In the genomic region with DNA sequence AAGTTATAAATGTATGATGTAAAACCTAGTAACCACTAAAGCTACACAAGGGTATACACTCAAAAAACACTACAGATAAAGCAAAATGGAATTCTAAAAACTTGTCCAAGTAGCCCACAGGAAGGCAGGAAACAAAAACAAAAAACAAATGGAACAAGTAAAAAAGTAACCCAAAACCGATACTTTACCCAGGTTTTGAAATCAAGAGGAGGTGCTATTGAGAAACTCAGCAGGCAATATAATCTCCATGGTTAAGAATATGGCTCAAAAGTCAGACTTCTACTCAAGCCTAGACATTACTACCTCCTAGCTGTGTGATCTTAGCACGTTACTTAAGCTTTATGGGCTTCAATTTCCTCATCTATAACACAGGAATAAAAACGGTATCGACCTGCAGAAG, we compare ENCODE assay signal across 1 cellular context.
TF ChIP-seq lines count a peak whose summit lies in the region.

No MANE protein-coding gene starts in this region.

TF ChIP-seq in K562, 482 proteins besides CTCF, POLR2A, EP300 and RAD21:
- TF ChIP-seq STAT5A (IDR thresholded peaks at IDR 0.05; ENCODE audit: borderline replicate concordance, low read length) (no peak), ZNF696 (CRISPR knock-in tag; conservative IDR thresholded peaks at IDR 0.05) (no peak), NELFE (IDR thresholded peaks at IDR 0.05; ENCODE audit: insufficient read depth, insufficient read length) (no peak), EWSR1 (IDR thresholded peaks at IDR 0.05; ENCODE audit: borderline replicate concordance, low read depth, partially characterized antibody) (no peak), ELF2 (CRISPR knock-in tag; IDR thresholded peaks at IDR 0.05) (no peak), SMARCA5 (IDR thresholded peaks at IDR 0.05) (no peak), GTF2E2 (tag; IDR thresholded peaks at IDR 0.05) (no peak), POLR3G (IDR thresholded peaks at IDR 0.05; ENCODE audit: extremely low read depth, insufficient read length, insufficient replicate concordance) (no peak), FOXA3 (CRISPR knock-in tag; conservative IDR thresholded peaks at IDR 0.05 in 1 of 2, IDR thresholded peaks at IDR 0.05 in 1 of 2) (no peak), ZNF224 (CRISPR knock-in tag; IDR thresholded peaks at IDR 0.05) (no peak), ERF (CRISPR knock-in tag; IDR thresholded peaks at IDR 0.05) (no peak)
- TF ChIP-seq, protein P1, sequence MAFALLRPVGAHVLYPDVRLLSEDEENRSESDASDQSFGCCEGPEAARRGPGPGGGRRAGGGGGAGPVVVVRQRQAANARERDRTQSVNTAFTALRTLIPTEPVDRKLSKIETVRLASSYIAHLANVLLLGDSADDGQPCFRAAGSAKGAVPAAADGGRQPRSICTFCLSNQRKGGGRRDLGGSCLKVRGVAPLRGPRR (CRISPR knock-in tag; IDR thresholded peaks at IDR 0.05) = no peak
- TF ChIP-seq, protein P2, sequence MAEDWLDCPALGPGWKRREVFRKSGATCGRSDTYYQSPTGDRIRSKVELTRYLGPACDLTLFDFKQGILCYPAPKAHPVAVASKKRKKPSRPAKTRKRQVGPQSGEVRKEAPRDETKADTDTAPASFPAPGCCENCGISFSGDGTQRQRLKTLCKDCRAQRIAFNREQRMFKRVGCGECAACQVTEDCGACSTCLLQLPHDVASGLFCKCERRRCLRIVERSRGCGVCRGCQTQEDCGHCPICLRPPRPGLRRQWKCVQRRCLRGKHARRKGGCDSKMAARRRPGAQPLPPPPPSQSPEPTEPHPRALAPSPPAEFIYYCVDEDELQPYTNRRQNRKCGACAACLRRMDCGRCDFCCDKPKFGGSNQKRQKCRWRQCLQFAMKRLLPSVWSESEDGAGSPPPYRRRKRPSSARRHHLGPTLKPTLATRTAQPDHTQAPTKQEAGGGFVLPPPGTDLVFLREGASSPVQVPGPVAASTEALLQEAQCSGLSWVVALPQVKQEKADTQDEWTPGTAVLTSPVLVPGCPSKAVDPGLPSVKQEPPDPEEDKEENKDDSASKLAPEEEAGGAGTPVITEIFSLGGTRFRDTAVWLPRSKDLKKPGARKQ (CRISPR knock-in tag; IDR thresholded peaks at IDR 0.05) = no peak
- TF ChIP-seq, protein P3, sequence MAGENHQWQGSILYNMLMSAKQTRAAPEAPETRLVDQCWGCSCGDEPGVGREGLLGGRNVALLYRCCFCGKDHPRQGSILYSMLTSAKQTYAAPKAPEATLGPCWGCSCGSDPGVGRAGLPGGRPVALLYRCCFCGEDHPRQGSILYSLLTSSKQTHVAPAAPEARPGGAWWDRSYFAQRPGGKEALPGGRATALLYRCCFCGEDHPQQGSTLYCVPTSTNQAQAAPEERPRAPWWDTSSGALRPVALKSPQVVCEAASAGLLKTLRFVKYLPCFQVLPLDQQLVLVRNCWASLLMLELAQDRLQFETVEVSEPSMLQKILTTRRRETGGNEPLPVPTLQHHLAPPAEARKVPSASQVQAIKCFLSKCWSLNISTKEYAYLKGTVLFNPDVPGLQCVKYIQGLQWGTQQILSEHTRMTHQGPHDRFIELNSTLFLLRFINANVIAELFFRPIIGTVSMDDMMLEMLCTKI (IDR thresholded peaks at IDR 0.05; ENCODE audit: partially characterized antibody) = no peak
- TF ChIP-seq, protein P4, sequence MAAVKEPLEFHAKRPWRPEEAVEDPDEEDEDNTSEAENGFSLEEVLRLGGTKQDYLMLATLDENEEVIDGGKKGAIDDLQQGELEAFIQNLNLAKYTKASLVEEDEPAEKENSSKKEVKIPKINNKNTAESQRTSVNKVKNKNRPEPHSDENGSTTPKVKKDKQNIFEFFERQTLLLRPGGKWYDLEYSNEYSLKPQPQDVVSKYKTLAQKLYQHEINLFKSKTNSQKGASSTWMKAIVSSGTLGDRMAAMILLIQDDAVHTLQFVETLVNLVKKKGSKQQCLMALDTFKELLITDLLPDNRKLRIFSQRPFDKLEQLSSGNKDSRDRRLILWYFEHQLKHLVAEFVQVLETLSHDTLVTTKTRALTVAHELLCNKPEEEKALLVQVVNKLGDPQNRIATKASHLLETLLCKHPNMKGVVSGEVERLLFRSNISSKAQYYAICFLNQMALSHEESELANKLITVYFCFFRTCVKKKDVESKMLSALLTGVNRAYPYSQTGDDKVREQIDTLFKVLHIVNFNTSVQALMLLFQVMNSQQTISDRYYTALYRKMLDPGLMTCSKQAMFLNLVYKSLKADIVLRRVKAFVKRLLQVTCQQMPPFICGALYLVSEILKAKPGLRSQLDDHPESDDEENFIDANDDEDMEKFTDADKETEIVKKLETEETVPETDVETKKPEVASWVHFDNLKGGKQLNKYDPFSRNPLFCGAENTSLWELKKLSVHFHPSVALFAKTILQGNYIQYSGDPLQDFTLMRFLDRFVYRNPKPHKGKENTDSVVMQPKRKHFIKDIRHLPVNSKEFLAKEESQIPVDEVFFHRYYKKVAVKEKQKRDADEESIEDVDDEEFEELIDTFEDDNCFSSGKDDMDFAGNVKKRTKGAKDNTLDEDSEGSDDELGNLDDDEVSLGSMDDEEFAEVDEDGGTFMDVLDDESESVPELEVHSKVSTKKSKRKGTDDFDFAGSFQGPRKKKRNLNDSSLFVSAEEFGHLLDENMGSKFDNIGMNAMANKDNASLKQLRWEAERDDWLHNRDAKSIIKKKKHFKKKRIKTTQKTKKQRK (IDR thresholded peaks at IDR 0.05; ENCODE audit: borderline replicate concordance, low read depth, low read length) = no peak
- TF ChIP-seq, protein P5, sequence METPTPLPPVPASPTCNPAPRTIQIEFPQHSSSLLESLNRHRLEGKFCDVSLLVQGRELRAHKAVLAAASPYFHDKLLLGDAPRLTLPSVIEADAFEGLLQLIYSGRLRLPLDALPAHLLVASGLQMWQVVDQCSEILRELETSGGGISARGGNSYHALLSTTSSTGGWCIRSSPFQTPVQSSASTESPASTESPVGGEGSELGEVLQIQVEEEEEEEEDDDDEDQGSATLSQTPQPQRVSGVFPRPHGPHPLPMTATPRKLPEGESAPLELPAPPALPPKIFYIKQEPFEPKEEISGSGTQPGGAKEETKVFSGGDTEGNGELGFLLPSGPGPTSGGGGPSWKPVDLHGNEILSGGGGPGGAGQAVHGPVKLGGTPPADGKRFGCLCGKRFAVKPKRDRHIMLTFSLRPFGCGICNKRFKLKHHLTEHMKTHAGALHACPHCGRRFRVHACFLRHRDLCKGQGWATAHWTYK (CRISPR knock-in tag; IDR thresholded peaks at IDR 0.05) = no peak
